ENCODE assay signal across 19 cellular contexts in the genomic region with DNA sequence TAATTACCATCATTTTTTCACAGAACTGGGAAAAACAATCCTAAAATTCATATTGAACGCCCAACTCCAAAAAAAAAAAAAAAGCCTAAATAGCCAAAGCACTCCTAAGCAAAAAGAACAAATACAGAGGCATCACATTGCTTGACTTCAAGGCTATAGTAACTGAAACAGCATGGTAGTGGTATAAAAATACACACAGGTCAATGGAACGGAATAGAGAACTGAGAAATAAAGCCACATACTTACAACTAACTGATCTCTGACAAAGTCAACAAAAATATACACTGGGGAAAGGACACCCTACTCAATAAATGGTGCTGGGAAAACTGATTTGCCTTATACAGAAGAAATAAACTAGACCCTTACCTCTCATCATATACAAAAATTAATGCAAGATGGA.
"Had no signal": no experiment of that assay in that cellular context is flagged by ENCODE, and none has a peak within 500 bp of the region (broad histone marks: within the 10 kb centered on the region; RNA-seq: fewer than 3 reads in every experiment).

No MANE protein-coding gene starts in this region.

- H3K27ac Mint-ChIP-seq: activated B cell treated with CpG ODN at 0.5 μM for 24 hours; activated CD8-positive, alpha-beta T cell treated with anti-CD3 and anti-CD28 coated beads for 36 hours; activated naive CD4-positive, alpha-beta T cell treated with anti-CD3 and anti-CD28 coated beads, Interleukin-2, amount 50 U/mL, for 72 hours; activated T-cell treated with anti-CD3 and anti-CD28 coated beads, Interleukin-2, amount 50 U/mL, for 72 hours; naive thymus-derived CD4-positive, alpha-beta T cell; stimulated activated memory B cell treated with anti-CD40 and anti-IgM and Interleukin-4, amounts not matched to agents 10 μg/mL and 1 μg/mL and 100 μg/mL, for 72 hours had no signal

- H3K4me2 ChIP-seq: hepatocyte had no signal

- DNase-seq: activated B cell treated with CpG ODN at 0.5 μM for 24 hours; activated CD4-positive, alpha-beta T cell treated with anti-CD3 and anti-CD28 coated beads for 48 hours; activated CD8-positive, alpha-beta T cell treated with anti-CD3 and anti-CD28 coated beads for 36 hours; activated gamma-delta T cell; activated T-cell treated with anti-CD3 and anti-CD28 coated beads, Interleukin-2, amount 50 U/mL, for 72 hours; caudate nucleus; colonic mucosa; kidney; left lung; mammary epithelial cell; naive thymus-derived CD4-positive, alpha-beta T cell; retina; stimulated activated CD4-positive, alpha-beta T cell treated with anti-CD3 and anti-CD28 coated beads, Interleukin-12 subunit alpha, Interleukin-12 subunit beta, amount 100 ng/mL, for 4 hours; stimulated activated CD4-positive, alpha-beta T cell treated with anti-CD3 and anti-CD28 coated beads, Interleukin-2, amount 100 ng/mL, for 24 hours; thyroid gland had no signal

- H2AFZ ChIP-seq: hepatocyte had no signal

- H3K9me3 ChIP-seq: colonic mucosa, left lung, neutrophil, thyroid gland had no signal

- H3K4me3 ChIP-seq: colonic mucosa, hepatocyte, left lung, thyroid gland had no signal

- H3K79me2 ChIP-seq: hepatocyte had no signal

- H3K9me3 Mint-ChIP-seq: activated CD8-positive, alpha-beta T cell treated with anti-CD3 and anti-CD28 coated beads for 36 hours; activated T-cell treated with anti-CD3 and anti-CD28 coated beads, Interleukin-2, amount 50 U/mL, for 72 hours had no signal

- H3K27me3 Mint-ChIP-seq: activated B cell treated with CpG ODN at 0.5 μM for 24 hours; activated CD8-positive, alpha-beta T cell treated with anti-CD3 and anti-CD28 coated beads for 36 hours; naive thymus-derived CD4-positive, alpha-beta T cell; stimulated activated memory B cell treated with anti-CD40 and anti-IgM and Interleukin-4, amounts not matched to agents 10 μg/mL and 1 μg/mL and 100 μg/mL, for 72 hours had no signal

- H3K36me3 ChIP-seq: colonic mucosa had no signal

- H3K27me3 ChIP-seq: colonic mucosa, hepatocyte, left lung, neutrophil, thyroid gland had no signal

- H3K4me1 ChIP-seq: colonic mucosa, left lung, thyroid gland had no signal

- H3K4me1 Mint-ChIP-seq: activated B cell treated with CpG ODN at 0.5 μM for 24 hours; naive thymus-derived CD4-positive, alpha-beta T cell; stimulated activated memory B cell treated with anti-CD40 and anti-IgM and Interleukin-4, amounts not matched to agents 10 μg/mL and 1 μg/mL and 100 μg/mL, for 72 hours had no signal

- H3K27ac ChIP-seq: colonic mucosa, hepatocyte, left lung, neutrophil, thyroid gland had no signal

- H3K4me3 Mint-ChIP-seq: activated B cell treated with CpG ODN at 0.5 μM for 24 hours; activated CD8-positive, alpha-beta T cell treated with anti-CD3 and anti-CD28 coated beads for 36 hours; activated T-cell treated with anti-CD3 and anti-CD28 coated beads, Interleukin-2, amount 50 U/mL, for 72 hours; naive thymus-derived CD4-positive, alpha-beta T cell; stimulated activated memory B cell treated with anti-CD40 and anti-IgM and Interleukin-4, amounts not matched to agents 10 μg/mL and 1 μg/mL and 100 μg/mL, for 72 hours had no signal

- ATAC-seq: activated CD8-positive, alpha-beta T cell treated with anti-CD3 and anti-CD28 coated beads for 36 hours; activated naive CD4-positive, alpha-beta T cell treated with anti-CD3 and anti-CD28 coated beads, Interleukin-2, amount 50 U/mL, for 72 hours; activated T-cell treated with anti-CD3 and anti-CD28 coated beads, Interleukin-2, amount 50 U/mL, for 72 hours; left lung; naive thymus-derived CD4-positive, alpha-beta T cell; stimulated activated memory B cell treated with anti-CD40 and anti-IgM and Interleukin-4, amounts not matched to agents 10 μg/mL and 1 μg/mL and 100 μg/mL, for 72 hours had no signal
